In genomic region chr1:41618871-41619270, GRCh38 we compare ENCODE assay signal across 1 cellular context.
TF ChIP-seq lines count a peak whose summit lies in the region.

No MANE protein-coding gene starts in this region.

TF ChIP-seq in IMR-90, 13 proteins besides CTCF, POLR2A, EP300 and RAD21:
- no peak for TF ChIP-seq USF2 (IDR thresholded peaks at IDR 0.05; ENCODE audit: low read depth, low read length)
- TF ChIP-seq MAZ (IDR thresholded peaks at IDR 0.05; ENCODE audit: borderline replicate concordance, low read depth, low read length): no peak
- no peak for TF ChIP-seq CEBPB (IDR thresholded peaks at IDR 0.05; ENCODE audit: low read depth, low read length)
- no peak for TF ChIP-seq BHLHE40 (IDR thresholded peaks at IDR 0.05; ENCODE audit: low read depth, low read length)
- no peak for TF ChIP-seq MXI1 (IDR thresholded peaks at IDR 0.05; ENCODE audit: borderline replicate concordance, low read depth, low read length)
- TF ChIP-seq MAFK (IDR thresholded peaks at IDR 0.05; ENCODE audit: low read depth, low read length): no peak
- no peak for TF ChIP-seq FOS (IDR thresholded peaks at IDR 0.05; ENCODE audit: low read depth, low read length)
- no peak for TF ChIP-seq SMC3 (IDR thresholded peaks at IDR 0.05; ENCODE audit: low read depth, low read length)
- no peak for TF ChIP-seq RFX5 (IDR thresholded peaks at IDR 0.05; ENCODE audit: low read depth, low read length)
- TF ChIP-seq CHD1 (IDR thresholded peaks at IDR 0.05; ENCODE audit: low read depth, low read length): no peak
- no peak for TF ChIP-seq ELK1 (IDR thresholded peaks at IDR 0.05; ENCODE audit: borderline replicate concordance, low read depth, low read length)
- no peak for TF ChIP-seq RCOR1 (IDR thresholded peaks at IDR 0.05; ENCODE audit: insufficient replicate concordance, low read length)
- no peak for TF ChIP-seq NFE2L2 (IDR thresholded peaks at IDR 0.05; ENCODE audit: low read depth, low read length)
